In genomic region chr11:908273-908672, GRCh38 we compare ENCODE assay signal across 14 cellular contexts. TPM values are rescaled to one million over a fixed set of nuclear protein-coding genes. Genes with fewer than 3 reads are reported as not detected.
DNase-seq lines count a peak whose midpoint lies in the region; ATAC-seq and TF ChIP-seq lines count a peak whose summit lies in the region.
"Had no signal": no experiment of that assay in that cellular context is flagged by ENCODE, and none has a peak within 500 bp of the region (broad histone marks: within the 10 kb centered on the region; RNA-seq: fewer than 3 reads in every experiment).

No MANE protein-coding gene starts in this region.

- TF ChIP-seq CTCF in nephron progenitor cell (IDR thresholded peaks at IDR 0.05), result no peak

- peaks cover 12% of the 10 kb centered on the region for H3K4me1 Mint-ChIP-seq in T-helper 2 cell treated with Interferon-gamma antibody and Interleukin-4, amounts not matched to agents 5 μg/mL and 100 μg/mL, for 36 hours (ENCODE audit: low read depth)
- peaks cover 10% of the 10 kb centered on the region for H3K4me1 Mint-ChIP-seq in activated T-helper 17 cell treated with anti-CD3 and anti-CD28 coated beads, Interleukin-2, amount 50 U/mL, for 72 hours
- H3K4me1 Mint-ChIP-seq in nephron progenitor cell, result peaks cover 16% of the 10 kb centered on the region

- H3K27ac Mint-ChIP-seq in T-helper 2 cell treated with Interferon-gamma antibody and Interleukin-4, amounts not matched to agents 5 μg/mL and 100 μg/mL, for 36 hours, result no peak overlapping the region
- no peak overlapping the region for H3K27ac Mint-ChIP-seq in activated T-helper 17 cell treated with anti-CD3 and anti-CD28 coated beads, Interleukin-2, amount 50 U/mL, for 72 hours
- peak overlapping the region; percentile 32 for H3K27ac Mint-ChIP-seq in nephron progenitor cell

- peak overlapping the region; percentile 31 for H3K4me3 Mint-ChIP-seq in T-helper 2 cell treated with Interferon-gamma antibody and Interleukin-4, amounts not matched to agents 5 μg/mL and 100 μg/mL, for 36 hours
- H3K4me3 Mint-ChIP-seq in activated T-helper 17 cell treated with anti-CD3 and anti-CD28 coated beads, Interleukin-2, amount 50 U/mL, for 72 hours, result peak overlapping the region; percentile 81
- H3K4me3 Mint-ChIP-seq in nephron progenitor cell, result peak overlapping the region; percentile 20

- DNase-seq in T-helper 2 cell treated with Interferon-gamma antibody and Interleukin-4, amounts not matched to agents 5 μg/mL and 100 μg/mL, for 36 hours (ENCODE audit: low spot score), result no peak
- DNase-seq in T-helper 2 cell, result no peak
- DNase-seq in HUDEP-2 (lab: John Stamatoyannopoulos, UW; ENCODE audit: unreplicated experiment in 76 of 76), result peak in 74 of 76 experiments; percentile 11 to 90 (median 78)
- DNase-seq in nephron progenitor cell, result no peak
- DNase-seq in glomerular visceral epithelial cell (ENCODE audit: extremely low spot score), result no peak
- DNase-seq in stimulated activated CD4-positive, alpha-beta T cell treated with anti-CD3 and anti-CD28 coated beads, Interleukin-1b, Interleukin-23, amount 100 ng/mL, for 48 hours, result no peak
- no peak for DNase-seq in stimulated activated CD4-positive, alpha-beta T cell treated with anti-CD3 and anti-CD28 coated beads, Interleukin-4, amount 100 ng/mL, for 4 hours
- DNase-seq: 8988T; activated CD4-positive, alpha-beta T cell treated with anti-CD3 and anti-CD28 coated beads for 1 hour; activated effector memory CD4-positive, alpha-beta T cell treated with Interleukin-2 at 50 U/mL for 16 hours; left lung; NCI-H1436 treated with DMSO at 0.1 percent for 48 hours; transverse colon had no signal

- no peak for ATAC-seq in activated T-helper 17 cell treated with anti-CD3 and anti-CD28 coated beads, Interleukin-2, amount 50 U/mL, for 72 hours (replicated peaks)
- ATAC-seq: left lung had no signal

- H3K27me3 Mint-ChIP-seq in T-helper 2 cell treated with Interferon-gamma antibody and Interleukin-4, amounts not matched to agents 5 μg/mL and 100 μg/mL, for 36 hours (ENCODE audit: low read depth), result no peaks in the 10 kb centered on the region
- no peaks in the 10 kb centered on the region for H3K27me3 Mint-ChIP-seq in activated T-helper 17 cell treated with anti-CD3 and anti-CD28 coated beads, Interleukin-2, amount 50 U/mL, for 72 hours
- peaks cover 5% of the 10 kb centered on the region for H3K27me3 Mint-ChIP-seq in nephron progenitor cell (ENCODE audit: low read depth, poor library complexity)

- no peaks in the 10 kb centered on the region for H3K9me3 Mint-ChIP-seq in T-helper 2 cell treated with Interferon-gamma antibody and Interleukin-4, amounts not matched to agents 5 μg/mL and 100 μg/mL, for 36 hours
- no peaks in the 10 kb centered on the region for H3K9me3 Mint-ChIP-seq in activated T-helper 17 cell treated with anti-CD3 and anti-CD28 coated beads, Interleukin-2, amount 50 U/mL, for 72 hours
- no peaks in the 10 kb centered on the region for H3K9me3 Mint-ChIP-seq in nephron progenitor cell

- H3K36me3 Mint-ChIP-seq in T-helper 2 cell treated with Interferon-gamma antibody and Interleukin-4, amounts not matched to agents 5 μg/mL and 100 μg/mL, for 36 hours (ENCODE audit: low read depth), result peaks cover 18% of the 10 kb centered on the region
- H3K36me3 Mint-ChIP-seq in activated T-helper 17 cell treated with anti-CD3 and anti-CD28 coated beads, Interleukin-2, amount 50 U/mL, for 72 hours (ENCODE audit: low read depth), result peaks cover 38% of the 10 kb centered on the region
- H3K36me3 Mint-ChIP-seq in nephron progenitor cell (ENCODE audit: low read depth), result peaks cover 19% of the 10 kb centered on the region

RNA-seq across cellular contexts. Expression of gene CHID1, which starts 2.3 kb away (rescaled TPM):
- 10 to 100 TPM; 71.9 to 72.6 TPM for total RNA-seq in activated T-helper 17 cell treated with anti-CD3 and anti-CD28 coated beads, Interleukin-2, amount 50 U/mL, for 72 hours

RNA-seq across cellular contexts. Expression of gene AP2A2, which starts 17.4 kb away (rescaled TPM):
- 10 to 100 TPM; 69.1 to 76.2 TPM for total RNA-seq in activated T-helper 17 cell treated with anti-CD3 and anti-CD28 coated beads, Interleukin-2, amount 50 U/mL, for 72 hours

Comparison
In these comparisons a context has a peak if more than half of its experiments do, and no peak if none do; other contexts are left out.
1. DNase-seq: peak in HUDEP-2 (74 of 76); none in T-helper 2 cell treated with Interferon-gamma antibody and Interleukin-4, amounts not matched to agents 5 μg/mL and 100 μg/mL, for 36 hours (single experiment), T-helper 2 cell (0 of 5), nephron progenitor cell (single experiment), glomerular visceral epithelial cell (single experiment), stimulated activated CD4-positive, alpha-beta T cell treated with anti-CD3 and anti-CD28 coated beads, Interleukin-1b, Interleukin-23, amount 100 ng/mL, for 48 hours (single experiment) and stimulated activated CD4-positive, alpha-beta T cell treated with anti-CD3 and anti-CD28 coated beads, Interleukin-4, amount 100 ng/mL, for 4 hours (0 of 2).
2. H3K4me3 Mint-ChIP-seq: peak in every context shown above with its lines; median percentile 81 in activated T-helper 17 cell treated with anti-CD3 and anti-CD28 coated beads, Interleukin-2, amount 50 U/mL, for 72 hours; 31 in T-helper 2 cell treated with Interferon-gamma antibody and Interleukin-4, amounts not matched to agents 5 μg/mL and 100 μg/mL, for 36 hours; 20 in nephron progenitor cell.